In the genomic region with DNA sequence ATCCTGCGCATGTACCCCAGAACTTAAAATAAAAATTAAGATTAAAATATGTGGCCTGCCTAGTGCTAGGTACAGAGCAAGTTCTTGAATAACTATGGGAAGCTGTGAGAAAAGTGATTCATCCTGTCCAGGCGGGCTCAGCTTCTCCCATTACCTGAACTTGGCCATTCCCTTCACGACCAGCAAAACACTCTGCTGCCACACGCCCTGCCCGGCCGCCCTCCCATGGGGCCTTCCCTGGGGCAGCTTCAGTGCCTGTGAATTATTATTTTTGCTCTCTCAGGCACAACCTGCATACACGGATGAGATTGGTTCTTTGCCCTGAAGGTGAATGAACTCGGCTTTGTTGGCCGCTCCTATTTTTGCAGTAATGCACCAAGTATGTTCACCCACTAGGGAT, we compare ENCODE assay signal across 20 cellular contexts.
DNase-seq lines count a peak whose midpoint lies in the region; FAIRE-seq and TF ChIP-seq lines count a peak whose summit lies in the region.
"Had no signal": no experiment of that assay in that cellular context is flagged by ENCODE, and none has a peak within 500 bp of the region (broad histone marks: within the 10 kb centered on the region; RNA-seq: fewer than 3 reads in every experiment).

No MANE protein-coding gene starts in this region.

- peaks cover 18% of the 10 kb centered on the region for H3K9me3 Mint-ChIP-seq in osteocyte (ENCODE audit: unreplicated experiment)
- H3K9me3 Mint-ChIP-seq: H9 had no signal

- no peak overlapping the region for H3K27ac Mint-ChIP-seq in osteocyte (ENCODE audit: unreplicated experiment)
- H3K27ac Mint-ChIP-seq: CD14-positive monocyte; CD4-positive, alpha-beta memory T cell; H9; IgD-negative memory B cell had no signal

- H3K9me3 ChIP-seq in esophagus muscularis mucosa: peaks cover 0 to 7% (median 2%) of the 10 kb centered on the region in 4 donors
- H3K9me3 ChIP-seq: BLaER1 had no signal

- peaks cover 0 to 12% (median 0%) of the 10 kb centered on the region in 4 donors for H3K27me3 ChIP-seq in esophagus muscularis mucosa
- H3K27me3 ChIP-seq: BLaER1 had no signal

- no peaks in the 10 kb centered on the region for H3K27me3 Mint-ChIP-seq in osteocyte (ENCODE audit: unreplicated experiment)

- DNase-seq in activated CD8-positive, alpha-beta memory T cell treated with anti-CD3 and anti-CD28 coated beads for 24 hours: peak; percentile 47
- DNase-seq in activated CD8-positive, alpha-beta memory T cell treated with anti-CD3 and anti-CD28 coated beads, Interleukin-2, amount 50 U/mL, for 48 hours: no peak
- DNase-seq in esophagus muscularis mucosa (ENCODE audit: extremely low spot score) (peak; percentile 70), kidney tubule cell (ENCODE audit: low spot score) (peak; percentile 51), osteocyte (ENCODE audit: extremely low spot score, unreplicated experiment) (peak; percentile 78), RCC 7860 (ENCODE audit: low spot score) (no peak), GDM1 (lab: John Stamatoyannopoulos, UW) (no peak), NCI-H345 (lab: John Stamatoyannopoulos, UW) (no peak)
- DNase-seq: 8988T; Calu3; CD4-positive, alpha-beta memory T cell; DMS79 treated with DMSO at 0.1 percent for 48 hours; GOT3; H9 had no signal

- TF ChIP-seq CTCF in esophagus muscularis mucosa (IDR thresholded peaks at IDR 0.05): no peak
- no peak for TF ChIP-seq CTCF in osteocyte (IDR thresholded peaks at IDR 0.05)

- no peak overlapping the region for H3K4me3 ChIP-seq in esophagus muscularis mucosa
- H3K4me3 ChIP-seq: BLaER1, GM12878 had no signal

- TF ChIP-seq POLR2A in esophagus muscularis mucosa (IDR thresholded peaks at IDR 0.05; ENCODE audit: low read depth): no peak

- whole genome bisulfite sequencing in esophagus muscularis mucosa: 86% methylated on average over 9 of the region's 9 CpGs

- H3K36me3 Mint-ChIP-seq in osteocyte (ENCODE audit: unreplicated experiment): no peaks in the 10 kb centered on the region
- H3K36me3 Mint-ChIP-seq: CD14-positive monocyte; CD4-positive, alpha-beta memory T cell; IgD-negative memory B cell had no signal

- H3K4me1 Mint-ChIP-seq in osteocyte (ENCODE audit: unreplicated experiment): no peaks in the 10 kb centered on the region
- H3K4me1 Mint-ChIP-seq: CD14-positive monocyte; CD4-positive, alpha-beta memory T cell; IgD-negative memory B cell had no signal

- H3K4me3 Mint-ChIP-seq in osteocyte (ENCODE audit: unreplicated experiment): no peak overlapping the region
- H3K4me3 Mint-ChIP-seq: CD14-positive monocyte; CD4-positive, alpha-beta memory T cell; H9; IgD-negative memory B cell had no signal

- H3K4me1 ChIP-seq in esophagus muscularis mucosa: no peaks in the 10 kb centered on the region
- H3K4me1 ChIP-seq: BLaER1 had no signal

- no peak overlapping the region for H3K27ac ChIP-seq in esophagus muscularis mucosa (replicated peaks in 1 of 4)
- H3K27ac ChIP-seq: BLaER1 had no signal

- no peak for FAIRE-seq in RCC 7860 (lab: Jason Lieb, UNC)
- FAIRE-seq: GM12878, GM19239, HepG2 had no signal

- no peak for TF ChIP-seq EP300 in esophagus muscularis mucosa (IDR thresholded peaks at IDR 0.05)

- no peaks in the 10 kb centered on the region for H3K36me3 ChIP-seq in esophagus muscularis mucosa
- H3K36me3 ChIP-seq: BLaER1 had no signal

- intact Hi-C loops in esophagus muscularis mucosa (cut with DNase I): no loop called here

Comparison
In these comparisons a context has a peak if more than half of its experiments do, and no peak if none do; other contexts are left out.
1. DNase-seq: peak in activated CD8-positive, alpha-beta memory T cell treated with anti-CD3 and anti-CD28 coated beads for 24 hours (single experiment), esophagus muscularis mucosa (single experiment), kidney tubule cell (single experiment) and osteocyte (single experiment); none in activated CD8-positive, alpha-beta memory T cell treated with anti-CD3 and anti-CD28 coated beads, Interleukin-2, amount 50 U/mL, for 48 hours (single experiment), RCC 7860 (single experiment), GDM1 (single experiment) and NCI-H345 (single experiment).